In the genomic region with DNA sequence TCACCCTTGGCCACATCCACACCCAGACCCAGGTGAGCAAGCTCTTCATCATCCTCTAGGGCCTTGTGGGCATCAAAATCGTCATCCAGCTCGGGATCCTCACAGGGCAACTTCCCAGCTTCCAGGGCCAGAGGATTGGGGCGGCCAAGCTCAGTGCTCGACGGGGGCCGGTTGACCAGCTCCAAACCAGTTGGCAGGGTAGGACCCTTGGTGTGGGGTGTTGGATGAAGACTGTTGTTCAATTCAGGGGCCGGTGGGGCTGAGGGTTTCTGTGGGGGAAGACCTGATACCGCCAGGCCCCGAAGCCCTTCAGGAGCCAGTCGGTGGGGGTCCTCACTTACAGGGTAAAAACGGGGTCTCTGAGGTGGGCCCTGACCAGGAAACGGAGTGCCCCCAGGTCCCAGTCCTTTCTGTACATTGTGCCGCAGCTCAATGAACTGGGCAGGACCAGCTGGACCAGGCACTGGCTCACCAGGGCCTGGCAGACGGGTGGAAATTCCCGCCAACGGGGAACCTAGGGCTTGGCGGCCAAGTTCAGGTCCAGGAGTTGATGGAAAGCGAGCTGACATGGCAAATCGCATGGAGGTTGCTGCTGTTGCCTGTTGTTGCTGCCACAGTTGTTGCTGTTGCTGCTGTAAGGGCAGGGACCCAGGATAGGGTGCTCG, we compare ENCODE assay signal across 21 cellular contexts. TPM values are rescaled to one million over a fixed set of nuclear protein-coding genes. Genes with fewer than 3 reads are reported as not detected.
DNase-seq lines count a peak whose midpoint lies in the region; FAIRE-seq and TF ChIP-seq lines count a peak whose summit lies in the region.
"Had no signal": no experiment of that assay in that cellular context is flagged by ENCODE, and none has a peak within 500 bp of the region (broad histone marks: within the 10 kb centered on the region; RNA-seq: fewer than 3 reads in every experiment).

No MANE protein-coding gene starts in this region.

- H3K9ac ChIP-seq in mesenchymal stem cell (ENCODE audit: low read length), result no peak overlapping the region

- BruUV-seq in Calu3 (replicated peaks; lab: Mats Ljungman, UMichigan), result TSS peak; percentile 21

- peaks cover 45% of the 10 kb centered on the region for H3K36me3 Mint-ChIP-seq in Calu3 (ENCODE audit: insufficient read depth, unreplicated experiment)

- WGBS in mesenchymal stem cell, result 97% methylated on average over 20 of the region's 20 CpGs

- H3K14ac ChIP-seq in mesenchymal stem cell (ENCODE audit: low read length in 2 of 2), result no peak overlapping the region

- TF ChIP-seq POLR2A in Peyer's patch (IDR thresholded peaks at IDR 0.05), result no peak

- H4K91ac ChIP-seq in mesenchymal stem cell (ENCODE audit: low read length), result no peak overlapping the region

- no peak overlapping the region for H3K18ac ChIP-seq in mesenchymal stem cell (ENCODE audit: low read depth in 1 of 2, low read length in 2 of 2)

- H3K36me3 ChIP-seq in bronchial epithelial cell (ENCODE audit: control insufficient read depth, insufficient read depth, low read length) (peaks cover 57% of the 10 kb centered on the region), mesenchymal stem cell (ENCODE audit: control insufficient read depth in 1 of 2, insufficient read depth in 2 of 2, low read depth in 1 of 2, low read length in 2 of 2) (peaks cover 81 to 93% of the 10 kb centered on the region in 2 experiments), Peyer's patch (peaks cover 0 to 99% (median 0%) of the 10 kb centered on the region in 3 donors)

- CTCF ChIA-PET in Calu3 (lab: Charles Lee), result no interaction called here

- no peak overlapping the region for H3K4me3 Mint-ChIP-seq in Calu3 (ENCODE audit: low read depth, unreplicated experiment)
- H3K4me3 Mint-ChIP-seq: CD4-positive, alpha-beta memory T cell; HFFc6 had no signal

- no peak overlapping the region for H2AK5ac ChIP-seq in mesenchymal stem cell (ENCODE audit: low read length, severe bottlenecking)

- peak; percentile 58 for FAIRE-seq in bronchial epithelial cell (lab: Jason Lieb, UNC)
- FAIRE-seq: A549, H54, RCC 7860 had no signal

- no peak for TF ChIP-seq CTCF in Calu3 (IDR thresholded peaks at IDR 0.05; ENCODE audit: unreplicated experiment)
- no peak for TF ChIP-seq CTCF in bronchial epithelial cell (IDR thresholded peaks at IDR 0.05; ENCODE audit: insufficient read depth, low read length, severe bottlenecking)
- TF ChIP-seq CTCF in Peyer's patch (IDR thresholded peaks at IDR 0.05), result no peak

- no peak overlapping the region for H3K27ac ChIP-seq in mesenchymal stem cell (ENCODE audit: low read length, poor library complexity, severe bottlenecking)
- no peak overlapping the region for H3K27ac ChIP-seq in Peyer's patch
- H3K27ac ChIP-seq: A549, SK-N-MC had no signal

- no peak overlapping the region for H3K27ac Mint-ChIP-seq in Calu3 (ENCODE audit: unreplicated experiment)
- H3K27ac Mint-ChIP-seq: HFFc6 had no signal

- H3K9me3 ChIP-seq in mesenchymal stem cell (ENCODE audit: control insufficient read depth, low read length) (no peaks in the 10 kb centered on the region), Peyer's patch (no peaks in the 10 kb centered on the region)
- H3K9me3 ChIP-seq: A549 had no signal

- no peak overlapping the region for H3K4me2 ChIP-seq in mesenchymal stem cell (ENCODE audit: low read length, poor library complexity, severe bottlenecking)
- H3K4me2 ChIP-seq: A549 had no signal

- no peak overlapping the region for H2AFZ ChIP-seq in mesenchymal stem cell (ENCODE audit: low read depth, low read length)

- no peaks in the 10 kb centered on the region for H3K4me1 ChIP-seq in mesenchymal stem cell (ENCODE audit: control insufficient read depth, insufficient read depth, low read depth, low read length)
- no peaks in the 10 kb centered on the region for H3K4me1 ChIP-seq in Peyer's patch
- H3K4me1 ChIP-seq: A549 had no signal

- H3K27me3 ChIP-seq in bronchial epithelial cell (ENCODE audit: control insufficient read depth, insufficient read depth, low read length), result no peaks in the 10 kb centered on the region
- H3K27me3 ChIP-seq in mesenchymal stem cell (ENCODE audit: control insufficient read depth in 1 of 2, insufficient read depth in 1 of 2, low read length in 2 of 2), result no peaks in the 10 kb centered on the region
- no peaks in the 10 kb centered on the region for H3K27me3 ChIP-seq in Peyer's patch

- H2BK12ac ChIP-seq in mesenchymal stem cell (ENCODE audit: low read length in 2 of 2), result no peak overlapping the region

- H3K79me1 ChIP-seq in mesenchymal stem cell (replicated peaks; ENCODE audit: low read length, poor library complexity, severe bottlenecking), result peaks cover 48% of the 10 kb centered on the region

- intact Hi-C loops in Calu3 (cut with micrococcal nuclease; ENCODE audit: unreplicated experiment), result no loop called here

- no peak overlapping the region for H3K4ac ChIP-seq in mesenchymal stem cell (ENCODE audit: low read depth in 1 of 2, low read length in 2 of 2)

- no peak overlapping the region for H4K8ac ChIP-seq in mesenchymal stem cell (ENCODE audit: low read length)

- H3K4me3 ChIP-seq in bronchial epithelial cell (ENCODE audit: low read depth, low read length) (no peak overlapping the region), mesenchymal stem cell (ENCODE audit: insufficient read depth in 1 of 2, low read depth in 1 of 2, low read length in 2 of 2) (no peak overlapping the region), Peyer's patch (no peak overlapping the region)
- H3K4me3 ChIP-seq: A549, SK-N-MC had no signal

- H3K4me1 Mint-ChIP-seq in Calu3 (ENCODE audit: low read depth, unreplicated experiment), result no peaks in the 10 kb centered on the region

- no peak overlapping the region for H3K23ac ChIP-seq in mesenchymal stem cell (ENCODE audit: low read length in 2 of 2)

- H2BK15ac ChIP-seq in mesenchymal stem cell (ENCODE audit: low read depth, poor library complexity, severe bottlenecking), result peak overlapping the region; percentile 17

- DNase-seq in Calu3 (no peak), bronchial epithelial cell (ENCODE audit: low read depth) (no peak), mesenchymal stem cell (no peak), Peyer's patch (no peak)
- no peak for DNase-seq in activated CD4-positive, alpha-beta T cell treated with anti-CD3 and anti-CD28 coated beads, Interleukin-2, amount 50 U/mL, for 4 hours
- no peak for DNase-seq in activated CD8-positive, alpha-beta memory T cell treated with anti-CD3 and anti-CD28 coated beads for 24 hours
- DNase-seq: CD4-positive, alpha-beta memory T cell; HFFc6; NCI-H1417; NCI-H187; NCI-H2107; NCI-H510A; NCI-H748 treated with DMSO at 0.1 percent for 48 hours; NK-92 treated with Interleukin-12 subunit alpha and Interleukin-12 subunit beta, amount 100 ng/mL, for 24 hours; SHP77 had no signal

- no peak overlapping the region for H2BK5ac ChIP-seq in mesenchymal stem cell (ENCODE audit: low read depth, low read length, poor library complexity, severe bottlenecking)

- no peaks in the 10 kb centered on the region for H3K9me3 Mint-ChIP-seq in Calu3 (ENCODE audit: low read depth, unreplicated experiment)
- H3K9me3 Mint-ChIP-seq: CD4-positive, alpha-beta memory T cell; HFFc6 had no signal

- no peaks in the 10 kb centered on the region for H3K27me3 Mint-ChIP-seq in Calu3 (ENCODE audit: unreplicated experiment)
- H3K27me3 Mint-ChIP-seq: CD4-positive, alpha-beta memory T cell had no signal

- H2BK120ac ChIP-seq in mesenchymal stem cell (ENCODE audit: low read depth, low read length), result no peak overlapping the region

RNA-seq across cellular contexts. Expression of gene PRKAG1, which starts 19.8 kb away (rescaled TPM):
- total RNA-seq in Calu3 (2022) (34.2 and 36.9 TPM in 2 replicates), bronchial epithelial cell (68.6 and 93.7 TPM in 2 replicates), Peyer's patch (10 to 100 TPM; 34.1 to 42.2 (median 37.9) TPM)
- polyA plus RNA-seq in mesenchymal stem cell (2013, experiment 1 of 2), result 62.2 TPM
- 63.2 TPM for polyA plus RNA-seq in mesenchymal stem cell (2013, experiment 2 of 2)

RNA-seq across cellular contexts. Expression of gene KMT2D, which starts 22.2 kb away (rescaled TPM):
- total RNA-seq in Calu3 (2022) (72.9 and 79.7 TPM in 2 replicates), bronchial epithelial cell (24.0 and 25.6 TPM in 2 replicates), Peyer's patch (100 to 1,000 TPM; 126 to 161 (median 146) TPM)
- polyA plus RNA-seq in mesenchymal stem cell (2013, experiment 1 of 2), result 14.1 TPM
- polyA plus RNA-seq in mesenchymal stem cell (2013, experiment 2 of 2), result 11.6 TPM

RNA-seq across cellular contexts. Expression of gene RHEBL1, which starts 31.4 kb away (rescaled TPM):
- 2.0 and 2.6 TPM in 2 replicates for total RNA-seq in Calu3 (2022)
- 0.26 and 0.53 TPM in 2 replicates for total RNA-seq in bronchial epithelial cell
- polyA plus RNA-seq in mesenchymal stem cell (2013, experiment 1 of 2), result 0.83 TPM
- polyA plus RNA-seq in mesenchymal stem cell (2013, experiment 2 of 2), result 0.86 TPM
- not detected for total RNA-seq in Peyer's patch

RNA-seq across cellular contexts. Expression of gene DDN, which starts 39.2 kb away (rescaled TPM):
- total RNA-seq in Calu3 (2022) (0.12 and 0.21 TPM in 2 replicates), bronchial epithelial cell (0.13 and 0.26 TPM in 2 replicates), Peyer's patch (under 1 TPM in 2 of 4 donors, not detected in 2; 0.27 to 0.28 TPM)
- polyA plus RNA-seq in mesenchymal stem cell (2013, experiment 1 of 2), result 0.17 TPM
- polyA plus RNA-seq in mesenchymal stem cell (2013, experiment 2 of 2), result 0.19 TPM
- total RNA-seq: CD4-positive, alpha-beta memory T cell; M059J had no signal
- polyA plus RNA-seq: CD4-positive, alpha-beta memory T cell had no signal

RNA-seq across cellular contexts. Expression of gene DHH, which starts 56.2 kb away (rescaled TPM):
- total RNA-seq in Calu3 (2022), result not detected in 2 replicates
- 0.13 TPM in 1 of 2 replicates, not detected in the other for total RNA-seq in bronchial epithelial cell
- polyA plus RNA-seq in mesenchymal stem cell (2013, experiment 1 of 2), result 0.03 TPM
- not detected for polyA plus RNA-seq in mesenchymal stem cell (2013, experiment 2 of 2)
- total RNA-seq in Peyer's patch, result 1 to 10 TPM in 1 of 4 donors, under 1 TPM in 1, not detected in 2; 0.19 to 2.5 TPM
- total RNA-seq: M059J had no signal
- polyA plus RNA-seq: A549; BJ; CD4-positive, alpha-beta memory T cell had no signal
